In the genomic region with DNA sequence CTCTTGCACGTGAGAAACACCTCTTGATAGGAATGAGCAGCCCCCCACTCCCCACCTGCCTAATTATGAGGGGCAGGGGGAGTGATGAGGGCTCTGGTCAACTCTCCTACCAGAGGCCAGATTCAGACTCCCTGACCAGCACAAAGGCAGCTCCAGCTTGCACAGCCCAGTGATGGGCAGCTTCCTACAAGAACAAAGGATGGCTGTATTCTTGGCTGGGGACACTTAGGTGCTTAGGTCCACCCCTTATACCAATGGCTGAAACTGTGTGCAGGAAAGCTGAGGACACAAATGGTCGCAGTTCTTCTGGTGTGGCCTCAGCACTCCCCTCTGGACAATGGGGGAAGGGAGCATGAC, we compare ENCODE assay signal across 22 cellular contexts.
DNase-seq lines count a peak whose midpoint lies in the region; ATAC-seq, FAIRE-seq and TF ChIP-seq lines count a peak whose summit lies in the region.
"Had no signal": no experiment of that assay in that cellular context is flagged by ENCODE, and none has a peak within 500 bp of the region (broad histone marks: within the 10 kb centered on the region; RNA-seq: fewer than 3 reads in every experiment).

No MANE protein-coding gene starts in this region.

- no peak for ATAC-seq in IMR-90 (ENCODE audit: low read depth)
- ATAC-seq in stimulated activated naive B cell treated with anti-CD40 and anti-IgM and Interleukin-4, amounts not matched to agents 10 μg/mL and 1 μg/mL and 100 μg/mL, for 72 hours (replicated peaks), result no peak
- ATAC-seq: activated naive CD4-positive, alpha-beta T cell treated with anti-CD3 and anti-CD28 coated beads, Interleukin-2, amount 50 U/mL, for 72 hours; HCT116; left lobe of liver had no signal

- DNase-seq in IMR-90, result no peak
- DNase-seq in astrocyte (ENCODE audit: low read depth), result no peak
- DNase-seq in stimulated activated naive B cell treated with anti-CD40 and anti-IgM and Interleukin-4, amounts not matched to agents 10 μg/mL and 1 μg/mL and 100 μg/mL, for 72 hours, result no peak
- DNase-seq in activated CD4-positive, alpha-beta memory T cell treated with anti-CD3 and anti-CD28 coated beads for 36 hours, result no peak
- DNase-seq in HTR-8/SVneo (ENCODE audit: insufficient read length, low spot score), result no peak
- no peak for DNase-seq in Karpas-422
- DNase-seq: activated CD4-positive, alpha-beta T cell treated with anti-CD3 and anti-CD28 coated beads, Interleukin-2, amount 50 U/mL, for 4 hours; activated T-cell treated with anti-CD3 and anti-CD28 coated beads, Interleukin-2, amount 50 U/mL, for 1 hour; DMS79 treated with DMSO at 0.1 percent for 48 hours; effector memory CD4-positive, alpha-beta T cell; MM.1S; NCI-H187 treated with DMSO at 0.1 percent for 48 hours; OCI-M1; stimulated activated CD4-positive, alpha-beta T cell treated with anti-CD3 and anti-CD28 coated beads, Interleukin-2, amount 100 ng/mL, for 24 hours had no signal

- H3K79me2 ChIP-seq in astrocyte (ENCODE audit: insufficient read depth, low read length) (no peaks in the 10 kb centered on the region), Karpas-422 (ENCODE audit: low read length) (no peaks in the 10 kb centered on the region)

- peak overlapping the region; percentile 80 for H2BK120ac ChIP-seq in IMR-90 (ENCODE audit: low read depth, low read length)

- H3K23ac ChIP-seq in IMR-90 (ENCODE audit: low read depth, low read length), result no peak overlapping the region; the same call in 1 of the 2 replicates

- H3K14ac ChIP-seq in IMR-90 (replicated peaks; ENCODE audit: low read depth, low read length), result peak overlapping the region; percentile 56; the same call in 1 of the 2 replicates

- POLR2A ChIA-PET in IMR-90 (lab: Charles Lee; ENCODE audit: unreplicated experiment), result no interaction called here
- POLR2A ChIA-PET in activated CD4-positive, alpha-beta memory T cell treated with anti-CD3 and anti-CD28 coated beads for 36 hours (lab: Charles Lee), result no interaction called here

- dilution Hi-C loops in IMR-90 (cut with HindIII; ENCODE audit: low sequenced_read_pairs, unreplicated experiment), result no loop called here

- no peak for TF ChIP-seq RAD21 in IMR-90 (IDR thresholded peaks at IDR 0.05; ENCODE audit: low read length)

- no peaks in the 10 kb centered on the region for H3K27me3 ChIP-seq in IMR-90 (ENCODE audit: control insufficient read depth, insufficient read depth, low read length)
- H3K27me3 ChIP-seq in astrocyte (ENCODE audit: insufficient read depth, low read length), result no peaks in the 10 kb centered on the region
- no peaks in the 10 kb centered on the region for H3K27me3 ChIP-seq in muscle layer of colon (ENCODE audit: control insufficient read depth in 1 of 2, insufficient read depth in 2 of 2, low read length in 2 of 2)
- H3K27me3 ChIP-seq in Karpas-422 (ENCODE audit: low read length), result no peaks in the 10 kb centered on the region

- peak overlapping the region; percentile 68 for H4K91ac ChIP-seq in IMR-90 (ENCODE audit: insufficient read depth, low read depth, low read length)

- no peak overlapping the region; the same call in 1 of the 2 replicates for H3K4me2 ChIP-seq in IMR-90 (ENCODE audit: low read depth, low read length)
- no peak overlapping the region for H3K4me2 ChIP-seq in astrocyte (ENCODE audit: low read length)
- H3K4me2 ChIP-seq in Karpas-422 (ENCODE audit: low read depth, low read length, poor library complexity, severe bottlenecking), result no peak overlapping the region

- no peaks in the 10 kb centered on the region for H3K9me2 ChIP-seq in Karpas-422 (replicated peaks; ENCODE audit: insufficient read depth, low read length)

- WGBS in IMR-90 (ENCODE audit: extremely low coverage in 2 of 2, insufficient read length in 1 of 2), 2 experiments, result no CpG with 5 or more reads among the region's 2 CpGs

- TF ChIP-seq CTCF in IMR-90 (conservative IDR thresholded peaks at IDR 0.05; ENCODE audit: low read depth, low read length) (no peak), astrocyte (IDR thresholded peaks at IDR 0.05; ENCODE audit: insufficient read depth, low read depth, low read length) (no peak)

- peak overlapping the region; percentile 11 to 75; a peak in 2 of 4 replicates for H4K8ac ChIP-seq in IMR-90 (ENCODE audit: low read depth in 2 of 2, low read length in 2 of 2)

- peaks cover 2% of the 10 kb centered on the region for H3K27me3 Mint-ChIP-seq in astrocyte (ENCODE audit: low read depth, unreplicated experiment)
- H3K27me3 Mint-ChIP-seq in stimulated activated naive B cell treated with anti-CD40 and anti-IgM and Interleukin-4, amounts not matched to agents 10 μg/mL and 1 μg/mL and 100 μg/mL, for 72 hours, result no peaks in the 10 kb centered on the region
- no peaks in the 10 kb centered on the region for H3K27me3 Mint-ChIP-seq in activated CD4-positive, alpha-beta memory T cell treated with anti-CD3 and anti-CD28 coated beads for 36 hours

- H3K4me3 Mint-ChIP-seq in astrocyte (ENCODE audit: unreplicated experiment), result peak overlapping the region; percentile 31
- no peak overlapping the region for H3K4me3 Mint-ChIP-seq in stimulated activated naive B cell treated with anti-CD40 and anti-IgM and Interleukin-4, amounts not matched to agents 10 μg/mL and 1 μg/mL and 100 μg/mL, for 72 hours
- H3K4me3 Mint-ChIP-seq in activated CD4-positive, alpha-beta memory T cell treated with anti-CD3 and anti-CD28 coated beads for 36 hours, result no peak overlapping the region
- H3K4me3 Mint-ChIP-seq: CD14-positive monocyte had no signal

- peaks cover 2 to 30% of the 10 kb centered on the region in 2 experiments; a peak in 2 of 4 replicates for H3K79me1 ChIP-seq in IMR-90 (ENCODE audit: low read depth in 1 of 2, low read length in 2 of 2)

- H3K4me1 ChIP-seq in IMR-90 (ENCODE audit: control insufficient read depth, insufficient read depth, low read length) (peaks cover 33% of the 10 kb centered on the region), astrocyte (ENCODE audit: insufficient read depth, low read length) (peaks cover 18% of the 10 kb centered on the region), muscle layer of colon (ENCODE audit: insufficient read depth, low read length) (peaks cover 10% of the 10 kb centered on the region), Karpas-422 (ENCODE audit: low read length) (peaks cover 7% of the 10 kb centered on the region)

- FAIRE-seq in astrocyte (lab: Jason Lieb, UNC) (no peak), HTR-8/SVneo (lab: Jason Lieb, UNC) (no peak)
- FAIRE-seq: bronchial epithelial cell, GM18507 had no signal

- peaks cover 18% of the 10 kb centered on the region; the same call in 1 of the 2 replicates for H3K9me1 ChIP-seq in IMR-90 (ENCODE audit: insufficient read depth, low read length)

- no TSS peak for BruUV-seq in IMR-90 (replicated peaks; lab: Mats Ljungman, UMichigan)

- H2BK20ac ChIP-seq in IMR-90 (ENCODE audit: low read depth, low read length), result peak overlapping the region; percentile 69; the same call in 1 of the 2 replicates

- peak overlapping the region; percentile 69 for H2BK5ac ChIP-seq in IMR-90 (ENCODE audit: low read depth, low read length, poor library complexity, severe bottlenecking)

- in situ Hi-C loops in IMR-90 (cut with MboI; ENCODE audit: low sequenced_read_pairs), result no loop called here

- no peaks in the 10 kb centered on the region for H3K9me3 ChIP-seq in IMR-90 (ENCODE audit: control insufficient read depth, insufficient read depth, low read length)
- no peaks in the 10 kb centered on the region for H3K9me3 ChIP-seq in astrocyte (ENCODE audit: insufficient read depth, low read depth, low read length)
- no peaks in the 10 kb centered on the region for H3K9me3 ChIP-seq in muscle layer of colon (ENCODE audit: low read length)
- no peaks in the 10 kb centered on the region for H3K9me3 ChIP-seq in Karpas-422 (ENCODE audit: low read length)
- H3K9me3 ChIP-seq: thoracic aorta had no signal

- peaks cover 24% of the 10 kb centered on the region for H3K4me1 Mint-ChIP-seq in astrocyte (ENCODE audit: low read depth, unreplicated experiment)
- H3K4me1 Mint-ChIP-seq in stimulated activated naive B cell treated with anti-CD40 and anti-IgM and Interleukin-4, amounts not matched to agents 10 μg/mL and 1 μg/mL and 100 μg/mL, for 72 hours, result peaks cover 65 to 87% of the 10 kb centered on the region in 2 donors
- peaks cover 51% of the 10 kb centered on the region for H3K4me1 Mint-ChIP-seq in activated CD4-positive, alpha-beta memory T cell treated with anti-CD3 and anti-CD28 coated beads for 36 hours (ENCODE audit: low read depth)

- H3K27ac ChIP-seq in IMR-90 (ENCODE audit: insufficient read depth, low read length), result peak overlapping the region; percentile 75; the same call in 1 of the 2 replicates
- no peak overlapping the region for H3K27ac ChIP-seq in astrocyte (ENCODE audit: low read depth, low read length)
- peak overlapping the region; percentile 24 for H3K27ac ChIP-seq in muscle layer of colon (ENCODE audit: low read depth, low read length)
- no peak overlapping the region for H3K27ac ChIP-seq in Karpas-422 (ENCODE audit: low read length)

- peak overlapping the region; percentile 54 for H2AK5ac ChIP-seq in IMR-90 (ENCODE audit: low read depth, low read length)

- H3K27ac Mint-ChIP-seq in astrocyte (ENCODE audit: unreplicated experiment), result peak overlapping the region; percentile 97
- peak overlapping the region; percentile 37 for H3K27ac Mint-ChIP-seq in stimulated activated naive B cell treated with anti-CD40 and anti-IgM and Interleukin-4, amounts not matched to agents 10 μg/mL and 1 μg/mL and 100 μg/mL, for 72 hours
- no peak overlapping the region for H3K27ac Mint-ChIP-seq in activated CD4-positive, alpha-beta memory T cell treated with anti-CD3 and anti-CD28 coated beads for 36 hours
- H3K27ac Mint-ChIP-seq: activated naive CD4-positive, alpha-beta T cell treated with anti-CD3 and anti-CD28 coated beads, Interleukin-2, amount 50 U/mL, for 72 hours had no signal

- peaks cover 3% of the 10 kb centered on the region for H3K36me3 Mint-ChIP-seq in astrocyte (ENCODE audit: low read depth, unreplicated experiment)
- H3K36me3 Mint-ChIP-seq in stimulated activated naive B cell treated with anti-CD40 and anti-IgM and Interleukin-4, amounts not matched to agents 10 μg/mL and 1 μg/mL and 100 μg/mL, for 72 hours, result peaks cover 11 to 22% of the 10 kb centered on the region in 2 donors
- no peaks in the 10 kb centered on the region for H3K36me3 Mint-ChIP-seq in activated CD4-positive, alpha-beta memory T cell treated with anti-CD3 and anti-CD28 coated beads for 36 hours
- H3K36me3 Mint-ChIP-seq: activated naive CD4-positive, alpha-beta T cell treated with anti-CD3 and anti-CD28 coated beads, Interleukin-2, amount 50 U/mL, for 72 hours had no signal

- H3K9me3 Mint-ChIP-seq in astrocyte (ENCODE audit: unreplicated experiment), result no peaks in the 10 kb centered on the region
- peaks cover 3 to 7% of the 10 kb centered on the region in 2 donors for H3K9me3 Mint-ChIP-seq in stimulated activated naive B cell treated with anti-CD40 and anti-IgM and Interleukin-4, amounts not matched to agents 10 μg/mL and 1 μg/mL and 100 μg/mL, for 72 hours
- H3K9me3 Mint-ChIP-seq in activated CD4-positive, alpha-beta memory T cell treated with anti-CD3 and anti-CD28 coated beads for 36 hours, result no peaks in the 10 kb centered on the region
- H3K9me3 Mint-ChIP-seq: activated naive CD4-positive, alpha-beta T cell treated with anti-CD3 and anti-CD28 coated beads, Interleukin-2, amount 50 U/mL, for 72 hours; CD14-positive monocyte had no signal

- intact Hi-C loops in IMR-90 (cut with micrococcal nuclease), result no loop called here
- intact Hi-C loops in activated CD4-positive, alpha-beta memory T cell treated with anti-CD3 and anti-CD28 coated beads for 36 hours (cut with micrococcal nuclease), result no loop called here

- no peaks in the 10 kb centered on the region for H3K36me3 ChIP-seq in IMR-90 (ENCODE audit: control insufficient read depth, insufficient read depth, low read length)
- H3K36me3 ChIP-seq in astrocyte (ENCODE audit: insufficient read depth, low read length), result no peaks in the 10 kb centered on the region
- H3K36me3 ChIP-seq in muscle layer of colon (ENCODE audit: insufficient read depth, low read length), result no peaks in the 10 kb centered on the region
- H3K36me3 ChIP-seq in Karpas-422 (ENCODE audit: insufficient read depth, low read length), result no peaks in the 10 kb centered on the region
- H3K36me3 ChIP-seq: thoracic aorta had no signal

- no peak overlapping the region for H3K4me3 ChIP-seq in IMR-90 (ENCODE audit: insufficient read depth, low read depth, low read length)
- H3K4me3 ChIP-seq in astrocyte (ENCODE audit: insufficient read depth, low read depth, low read length), result no peak overlapping the region
- no peak overlapping the region for H3K4me3 ChIP-seq in muscle layer of colon (ENCODE audit: low read depth in 1 of 2, low read length in 2 of 2)
- H3K4me3 ChIP-seq in Karpas-422 (ENCODE audit: low read length), result no peak overlapping the region
- H3K4me3 ChIP-seq: thoracic aorta had no signal

- H3K9ac ChIP-seq in IMR-90 (ENCODE audit: low read depth, low read length) (no peak overlapping the region), astrocyte (ENCODE audit: low read length) (peak overlapping the region; percentile 19), muscle layer of colon (ENCODE audit: low read length) (no peak overlapping the region), Karpas-422 (ENCODE audit: low read length) (no peak overlapping the region)

- CTCF ChIA-PET in IMR-90 (lab: Yijun Ruan, JAX), result no interaction called here
- CTCF ChIA-PET in activated CD4-positive, alpha-beta memory T cell treated with anti-CD3 and anti-CD28 coated beads for 36 hours (lab: Charles Lee), result no interaction called here

- no peak overlapping the region for H2BK15ac ChIP-seq in IMR-90 (ENCODE audit: low read depth, low read length)

- H4K20me1 ChIP-seq in IMR-90 (ENCODE audit: insufficient read depth, low read length) (no peaks in the 10 kb centered on the region; the same call in 1 of the 2 replicates), astrocyte (ENCODE audit: insufficient read depth, low read length) (peaks cover 12% of the 10 kb centered on the region), Karpas-422 (ENCODE audit: insufficient read depth, low read depth, low read length) (peaks cover 38% of the 10 kb centered on the region; the same call in 1 of the 2 replicates)

- no peak overlapping the region for H2AFZ ChIP-seq in IMR-90 (replicated peaks; ENCODE audit: low read length, poor library complexity)
- H2AFZ ChIP-seq in astrocyte (ENCODE audit: low read depth, low read length), result no peak overlapping the region
- no peak overlapping the region for H2AFZ ChIP-seq in Karpas-422 (ENCODE audit: low read length)

- H3K18ac ChIP-seq in IMR-90 (ENCODE audit: low read depth, low read length), result no peak overlapping the region

- H2AK9ac ChIP-seq in IMR-90 (replicated peaks; ENCODE audit: low read depth, low read length, poor library complexity), result peak overlapping the region; percentile 0

- H3K56ac ChIP-seq in IMR-90 (ENCODE audit: extremely low read depth, insufficient read depth, low read length), result no peak overlapping the region

- H3K4ac ChIP-seq in IMR-90 (ENCODE audit: low read depth, low read length), result peak overlapping the region; percentile 47

- TF ChIP-seq POLR2A in IMR-90 (IDR thresholded peaks at IDR 0.05; ENCODE audit: low read depth, low read length), result no peak

- H4K5ac ChIP-seq in IMR-90 (ENCODE audit: low read depth, low read length), result peak overlapping the region; percentile 10; the same call in 1 of the 2 replicates

Comparison
In these comparisons a context has a peak if more than half of its experiments do, and no peak if none do; other contexts are left out.
1. H3K27ac ChIP-seq: peak in IMR-90 (single experiment) and muscle layer of colon (single experiment); none in astrocyte (single experiment) and Karpas-422 (single experiment).